1 cellular context compared by ENCODE assay signal in genomic region chr2:240594511-240595380, GRCh38.
TF ChIP-seq lines count a peak whose summit lies in the region.

No MANE protein-coding gene starts in this region.

TF ChIP-seq in IMR-90, 13 proteins besides CTCF, POLR2A, EP300 and RAD21:
- TF ChIP-seq ELK1 (IDR thresholded peaks at IDR 0.05; ENCODE audit: borderline replicate concordance, low read depth, low read length): no peak
- TF ChIP-seq CHD1 (IDR thresholded peaks at IDR 0.05; ENCODE audit: low read depth, low read length): no peak
- TF ChIP-seq MAFK (IDR thresholded peaks at IDR 0.05; ENCODE audit: low read depth, low read length): no peak
- TF ChIP-seq RFX5 (IDR thresholded peaks at IDR 0.05; ENCODE audit: low read depth, low read length): no peak
- no peak for TF ChIP-seq MXI1 (IDR thresholded peaks at IDR 0.05; ENCODE audit: borderline replicate concordance, low read depth, low read length)
- TF ChIP-seq USF2 (IDR thresholded peaks at IDR 0.05; ENCODE audit: low read depth, low read length): no peak
- TF ChIP-seq BHLHE40 (IDR thresholded peaks at IDR 0.05; ENCODE audit: low read depth, low read length): no peak
- TF ChIP-seq FOS (IDR thresholded peaks at IDR 0.05; ENCODE audit: low read depth, low read length): no peak
- TF ChIP-seq SMC3 (IDR thresholded peaks at IDR 0.05; ENCODE audit: low read depth, low read length): no peak
- TF ChIP-seq RCOR1 (IDR thresholded peaks at IDR 0.05; ENCODE audit: insufficient replicate concordance, low read length): no peak
- TF ChIP-seq MAZ (IDR thresholded peaks at IDR 0.05; ENCODE audit: borderline replicate concordance, low read depth, low read length): no peak
- no peak for TF ChIP-seq NFE2L2 (IDR thresholded peaks at IDR 0.05; ENCODE audit: low read depth, low read length)
- TF ChIP-seq CEBPB (IDR thresholded peaks at IDR 0.05; ENCODE audit: low read depth, low read length): no peak
